In the genomic region with DNA sequence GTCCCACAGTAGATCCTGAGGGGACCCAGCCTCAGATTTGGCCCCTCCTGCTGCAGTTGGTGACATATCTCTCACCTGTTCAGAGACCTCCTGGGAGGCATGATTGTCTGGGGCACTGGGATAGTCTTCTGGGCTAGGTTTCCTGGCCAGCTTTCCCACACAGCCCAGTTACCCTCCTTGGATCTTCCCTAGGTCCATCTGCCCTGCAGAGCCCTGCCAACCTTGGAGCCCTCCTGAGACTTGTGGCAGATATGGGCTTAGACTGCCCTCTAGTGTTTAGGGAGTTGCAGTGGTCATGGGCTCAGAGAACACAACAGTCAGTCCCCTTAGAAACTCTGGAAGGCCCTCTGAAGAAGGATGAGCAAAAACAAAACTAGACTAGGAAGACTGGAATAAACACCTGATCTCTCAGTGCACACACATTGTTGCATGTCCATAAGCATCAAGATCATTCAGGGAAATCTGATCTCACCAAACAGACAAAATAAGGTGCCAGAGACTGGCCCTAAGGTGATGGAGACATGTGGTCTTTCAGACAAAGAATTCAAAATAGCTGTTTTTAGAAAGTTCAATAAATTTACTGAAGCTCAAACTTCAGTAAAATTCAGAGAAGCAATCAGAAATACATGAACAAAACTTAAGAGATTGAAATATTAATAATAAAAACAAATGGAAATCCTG, we compare ENCODE assay signal across 8 cellular contexts.
A peak's percentile ranks its signal among the peaks of the same experiment; 100 is the strongest.
DNase-seq lines count a peak whose midpoint lies in the region; ATAC-seq and TF ChIP-seq lines count a peak whose summit lies in the region.

No MANE protein-coding gene starts in this region.

- no peaks in the 10 kb centered on the region for H3K4me1 Mint-ChIP-seq in glutamatergic neuron (ENCODE audit: low read depth, unreplicated experiment)

- DNase-seq in NCI-H1436 (lab: John Stamatoyannopoulos, UW): peak; percentile 2
- no peak for DNase-seq in NCI-H1436 treated with DMSO at 0.1 percent for 48 hours (lab: John Stamatoyannopoulos, UW)
- DNase-seq in SK-MEL-5 (ENCODE audit: low read depth, low spot score): peak; percentile 83
- DNase-seq in glutamatergic neuron: peak; percentile 25
- DNase-seq in posterior vena cava (ENCODE audit: low spot score): no peak
- no peak for DNase-seq in left cardiac atrium

- H3K4me3 Mint-ChIP-seq in glutamatergic neuron (ENCODE audit: unreplicated experiment): no peak overlapping the region

- no peaks in the 10 kb centered on the region for H3K36me3 Mint-ChIP-seq in glutamatergic neuron (ENCODE audit: unreplicated experiment)

- ATAC-seq in GM21390 (IDR thresholded peaks at IDR 0.05; ENCODE audit: unreplicated experiment): peak; percentile 97
- peak; percentile 98 for ATAC-seq in HG03460 (IDR thresholded peaks at IDR 0.05; ENCODE audit: unreplicated experiment)
- no peak for ATAC-seq in left cardiac atrium

- in situ Hi-C loops in SK-MEL-5 (cut with HindIII; ENCODE audit: low pct_unique_long_range_greater_than_20kb, low sequenced_read_pairs): no loop called here

- peak; percentile 50 for TF ChIP-seq CTCF in glutamatergic neuron (IDR thresholded peaks at IDR 0.05; ENCODE audit: partially characterized antibody, unreplicated experiment)

- H3K27me3 Mint-ChIP-seq in glutamatergic neuron (ENCODE audit: unreplicated experiment): peaks cover 2% of the 10 kb centered on the region

- intact Hi-C loops in posterior vena cava (cut with DNase I) (no loop called here), left cardiac atrium (cut with DNase I) (no loop called here)

- no peak overlapping the region for H3K27ac Mint-ChIP-seq in glutamatergic neuron (ENCODE audit: unreplicated experiment)

- H3K9me3 Mint-ChIP-seq in glutamatergic neuron (ENCODE audit: unreplicated experiment): peaks cover 1% of the 10 kb centered on the region

Comparison
In these comparisons a context has a peak if more than half of its experiments do, and no peak if none do; other contexts are left out.
1. DNase-seq: peak in NCI-H1436 (single experiment), SK-MEL-5 (single experiment) and glutamatergic neuron (single experiment); none in NCI-H1436 treated with DMSO at 0.1 percent for 48 hours (single experiment), posterior vena cava (single experiment) and left cardiac atrium (single experiment).
2. ATAC-seq: peak in GM21390 (single experiment) and HG03460 (single experiment); none in left cardiac atrium (0 of 2).